Comparison of ENCODE assay signal across 8 cellular contexts in genomic region chr6:164039954-164040375, GRCh38.
A peak's percentile ranks its signal among the peaks of the same experiment; 100 is the strongest.
DNase-seq lines count a peak whose midpoint lies in the region; ATAC-seq and TF ChIP-seq lines count a peak whose summit lies in the region.

No MANE protein-coding gene starts in this region.

- H3K9me3 ChIP-seq in T-helper 17 cell (ENCODE audit: control insufficient read depth, low read length, poor library complexity, severe bottlenecking) (no peaks in the 10 kb centered on the region), psoas muscle (no peaks in the 10 kb centered on the region)

- H3K36me3 Mint-ChIP-seq in T-helper 17 cell (ENCODE audit: low read depth) (no peaks in the 10 kb centered on the region), progenitor cell of endocrine pancreas (ENCODE audit: insufficient read depth) (peaks cover 2% of the 10 kb centered on the region)
- H3K36me3 Mint-ChIP-seq in dendritic cell treated with granulocyte-macrophage colony-stimulating factor and Interleukin-4, amounts not matched to agents 40 ng/mL and 50 ng/mL, for 4 days (ENCODE audit: low read depth), result no peaks in the 10 kb centered on the region

- H3K27me3 ChIP-seq in psoas muscle (ENCODE audit: insufficient read depth in 3 of 3, low read length in 2 of 3), result no peaks in the 10 kb centered on the region

- H3K9me3 Mint-ChIP-seq in dendritic cell treated with granulocyte-macrophage colony-stimulating factor and Interleukin-4, amounts not matched to agents 40 ng/mL and 50 ng/mL, for 4 days, result peaks cover 13% of the 10 kb centered on the region
- H3K9me3 Mint-ChIP-seq in progenitor cell of endocrine pancreas (ENCODE audit: low read depth), result peaks cover 10% of the 10 kb centered on the region

- H3K27me3 Mint-ChIP-seq in T-helper 17 cell (peaks cover 9% of the 10 kb centered on the region), progenitor cell of endocrine pancreas (no peaks in the 10 kb centered on the region)
- peaks cover 5% of the 10 kb centered on the region for H3K27me3 Mint-ChIP-seq in dendritic cell treated with granulocyte-macrophage colony-stimulating factor and Interleukin-4, amounts not matched to agents 40 ng/mL and 50 ng/mL, for 4 days

- no peak overlapping the region for H3K27ac ChIP-seq in psoas muscle

- peak overlapping the region; percentile 44 for H3K4me3 ChIP-seq in psoas muscle

- 91 to 94% (median 91%) methylated on average over 19 of the region's 19 CpGs for WGBS in psoas muscle, 3 donors

- H3K4me1 Mint-ChIP-seq in T-helper 17 cell, result no peaks in the 10 kb centered on the region
- no peaks in the 10 kb centered on the region for H3K4me1 Mint-ChIP-seq in dendritic cell treated with granulocyte-macrophage colony-stimulating factor and Interleukin-4, amounts not matched to agents 40 ng/mL and 50 ng/mL, for 4 days (ENCODE audit: low read depth)
- no peaks in the 10 kb centered on the region for H3K4me1 Mint-ChIP-seq in progenitor cell of endocrine pancreas (ENCODE audit: low read depth)

- H3K4me3 Mint-ChIP-seq in T-helper 17 cell, result no peak overlapping the region
- H3K4me3 Mint-ChIP-seq in dendritic cell treated with granulocyte-macrophage colony-stimulating factor and Interleukin-4, amounts not matched to agents 40 ng/mL and 50 ng/mL, for 4 days, result peak overlapping the region; percentile 52
- no peak overlapping the region for H3K4me3 Mint-ChIP-seq in progenitor cell of endocrine pancreas (ENCODE audit: low read depth)

- intact Hi-C loops in dendritic cell treated with granulocyte-macrophage colony-stimulating factor and Interleukin-4, amounts not matched to agents 40 ng/mL and 50 ng/mL, for 4 days (cut with micrococcal nuclease), result no loop called here
- intact Hi-C loops in psoas muscle (cut with DNase I), result no loop called here

- no peaks in the 10 kb centered on the region for H3K36me3 ChIP-seq in psoas muscle (ENCODE audit: insufficient read depth in 1 of 2, low read depth in 1 of 2)

- TF ChIP-seq CTCF in psoas muscle (IDR thresholded peaks at IDR 0.05) (peak; percentile 27), progenitor cell of endocrine pancreas (IDR thresholded peaks at IDR 0.05; ENCODE audit: unreplicated experiment) (no peak)

- DNase-seq in ELF-1 (ENCODE audit: low read depth, low spot score) (peak; percentile 16), T-helper 17 cell (no peak), psoas muscle (peak; percentile 27 to 82), GM03348 (ENCODE audit: low spot score) (no peak), globus pallidus (ENCODE audit: low spot score) (no peak), progenitor cell of endocrine pancreas (ENCODE audit: low spot score, unreplicated experiment) (no peak)

- peak; percentile 36 for ATAC-seq in T-helper 17 cell
- peak; percentile 30 to 81 (median 73) for ATAC-seq in psoas muscle
- ATAC-seq in GM19463 (IDR thresholded peaks at IDR 0.05; ENCODE audit: unreplicated experiment), result no peak

- no peaks in the 10 kb centered on the region for H3K4me1 ChIP-seq in psoas muscle

- no peak overlapping the region for H3K27ac Mint-ChIP-seq in T-helper 17 cell
- H3K27ac Mint-ChIP-seq in dendritic cell treated with granulocyte-macrophage colony-stimulating factor and Interleukin-4, amounts not matched to agents 40 ng/mL and 50 ng/mL, for 4 days, result no peak overlapping the region
- H3K27ac Mint-ChIP-seq in progenitor cell of endocrine pancreas, result no peak overlapping the region

Comparison
In these comparisons a context has a peak if more than half of its experiments do, and no peak if none do; other contexts are left out.
1. DNase-seq: peak in ELF-1 (single experiment) and psoas muscle (2 of 2); none in T-helper 17 cell (0 of 3), GM03348 (single experiment), globus pallidus (single experiment) and progenitor cell of endocrine pancreas (single experiment).